ENCODE assay signal across 36 cellular contexts in the genomic region with DNA sequence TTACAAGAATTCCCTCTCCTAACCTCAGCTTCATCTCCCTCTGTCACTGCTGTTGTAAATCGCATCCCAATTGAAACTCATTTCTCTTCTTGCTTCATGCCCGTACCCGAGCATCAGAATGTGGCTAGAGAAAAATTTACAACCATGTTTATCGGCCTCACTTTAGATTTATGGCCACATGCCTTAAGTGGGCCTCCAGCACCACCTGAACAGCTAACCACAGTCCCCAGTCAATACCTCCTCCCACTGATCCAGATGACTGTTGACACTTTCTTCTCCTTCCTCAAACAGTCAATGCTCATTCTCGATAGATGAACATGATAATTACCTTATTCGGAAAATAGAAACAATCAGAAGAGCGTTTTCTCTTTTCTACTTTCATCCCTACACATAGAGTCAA.
"Had no signal": no experiment of that assay in that cellular context is flagged by ENCODE, and none has a peak within 500 bp of the region (broad histone marks: within the 10 kb centered on the region; RNA-seq: fewer than 3 reads in every experiment).

No MANE protein-coding gene starts in this region.

- H3K36me3 ChIP-seq: ascending aorta, cardiac muscle cell had no signal

- DNase-seq: activated B cell treated with CpG ODN at 0.5 μM for 24 hours; activated CD4-positive, alpha-beta memory T cell treated with anti-CD3 and anti-CD28 coated beads for 36 hours; activated CD4-positive, alpha-beta T cell treated with anti-CD3 and anti-CD28 coated beads for 4 hours; activated CD4-positive, alpha-beta T cell treated with anti-CD3 and anti-CD28 coated beads, Interleukin-2, amount 10 ng/mL, durations not matched to agents 24 days and 14 days; activated CD4-positive, alpha-beta T cell treated with anti-CD3 and anti-CD28 coated beads, Interleukin-2, amount 50 U/mL, for 1 hour; activated CD4-positive, alpha-beta T cell treated with anti-CD3 and anti-CD28 coated beads, Interleukin-2, amount 50 U/mL, for 4 hours; activated CD4-positive, CD25-positive, alpha-beta regulatory T cell treated with anti-CD3 and anti-CD28 coated beads, Interleukin-2, amount 50 U/mL, for 72 hours; activated CD8-positive, alpha-beta memory T cell treated with anti-CD3 and anti-CD28 coated beads, Interleukin-2, amount 50 U/mL, for 4 hours; activated CD8-positive, alpha-beta T cell treated with anti-CD3 and anti-CD28 coated beads for 36 hours; activated effector memory CD4-positive, alpha-beta T cell treated with Interleukin-2 at 50 U/mL for 16 hours; activated gamma-delta T cell; activated naive CD4-positive, alpha-beta T cell treated with anti-CD3 and anti-CD28 coated beads, Interleukin-2, amount 10 ng/mL, durations not matched to agents 7 days and 5 days; activated naive CD4-positive, alpha-beta T cell treated with Interleukin-2 at 50 U/mL for 16 hours; activated naive CD8-positive, alpha-beta T cell treated with anti-CD3 and anti-CD28 coated beads, Interleukin-2, amount 10 ng/mL, durations not matched to agents 7 days and 5 days; activated naive CD8-positive, alpha-beta T cell treated with anti-CD3 and anti-CD28 coated beads, Interleukin-2, amount 50 U/mL, for 24 hours; activated T-cell treated with anti-CD3 and anti-CD28 coated beads for 4 hours; activated T-cell treated with anti-CD3 and anti-CD28 coated beads, Interleukin-2, amount 50 U/mL, for 1 hour; activated T-cell treated with anti-CD3 and anti-CD28 coated beads, Interleukin-2, amount 50 U/mL, for 4 hours; amygdala; anterior cingulate cortex; caudate nucleus; cerebellar nuclear complex; T-helper 2 cell; T-helper 9 cell had no signal

- H3K27ac Mint-ChIP-seq: activated B cell treated with CpG ODN at 0.5 μM for 24 hours; activated CD4-positive, alpha-beta memory T cell treated with anti-CD3 and anti-CD28 coated beads for 36 hours; activated CD4-positive, alpha-beta T cell treated with anti-CD3 and anti-CD28 coated beads, Interleukin-2, amount 10 ng/mL, durations not matched to agents 24 days and 14 days; activated CD8-positive, alpha-beta T cell treated with anti-CD3 and anti-CD28 coated beads for 36 hours; activated naive CD4-positive, alpha-beta T cell treated with anti-CD3 and anti-CD28 coated beads, Interleukin-2, amount 10 ng/mL, durations not matched to agents 7 days and 5 days; activated naive CD4-positive, alpha-beta T cell treated with anti-CD3 and anti-CD28 coated beads, Interleukin-2, amount 50 U/mL, for 24 hours; activated naive CD8-positive, alpha-beta T cell; activated naive CD8-positive, alpha-beta T cell treated with anti-CD3 and anti-CD28 coated beads, Interleukin-2, amount 10 ng/mL, durations not matched to agents 7 days and 5 days; activated naive CD8-positive, alpha-beta T cell treated with anti-CD3 and anti-CD28 coated beads, Interleukin-2, amount 50 U/mL, for 24 hours; activated T-helper 2 cell treated with anti-CD3 and anti-CD28 coated beads, Interferon-gamma antibody, Interleukin-2, Interleukin-4, amounts not matched to agents 10 μg/mL and 5 μg/mL and 100 μg/mL, durations not matched to agents 14 hours and 24 hours and 36 hours; brain; T-helper 1 cell treated with Interleukin-12 subunit alpha and Interleukin-12 subunit beta and Interleukin-4 antibody, amounts not matched to agents 30 μg/mL and 1 μg/mL, for 36 hours; T-helper 2 cell treated with Interferon-gamma antibody and Interleukin-4, amounts not matched to agents 5 μg/mL and 100 μg/mL, for 36 hours had no signal

- FAIRE-seq: bronchial epithelial cell, TTC549 had no signal

- H3K4me1 ChIP-seq: ascending aorta had no signal

- H3K27ac ChIP-seq: ascending aorta, cardiac muscle cell, VCaP had no signal

- H3K9me3 Mint-ChIP-seq: activated B cell treated with CpG ODN at 0.5 μM for 24 hours; activated CD4-positive, alpha-beta memory T cell treated with anti-CD3 and anti-CD28 coated beads for 36 hours; activated CD8-positive, alpha-beta T cell treated with anti-CD3 and anti-CD28 coated beads for 36 hours; activated naive CD4-positive, alpha-beta T cell treated with anti-CD3 and anti-CD28 coated beads, Interleukin-2, amount 10 ng/mL, durations not matched to agents 7 days and 5 days; activated naive CD4-positive, alpha-beta T cell treated with anti-CD3 and anti-CD28 coated beads, Interleukin-2, amount 50 U/mL, for 24 hours; activated naive CD8-positive, alpha-beta T cell treated with anti-CD3 and anti-CD28 coated beads, Interleukin-2, amount 10 ng/mL, durations not matched to agents 7 days and 5 days; activated naive CD8-positive, alpha-beta T cell treated with anti-CD3 and anti-CD28 coated beads, Interleukin-2, amount 50 U/mL, for 24 hours; activated T-cell treated with anti-CD3 and anti-CD28 coated beads, Interleukin-2, amount 50 U/mL, for 4 hours; activated T-helper 2 cell treated with anti-CD3 and anti-CD28 coated beads, Interferon-gamma antibody, Interleukin-2, Interleukin-4, amounts not matched to agents 10 μg/mL and 5 μg/mL and 100 μg/mL, durations not matched to agents 14 hours and 24 hours and 36 hours; brain; central memory CD8-positive, alpha-beta T cell; T-helper 1 cell treated with Interleukin-12 subunit alpha and Interleukin-12 subunit beta and Interleukin-4 antibody, amounts not matched to agents 30 μg/mL and 1 μg/mL, for 36 hours; T-helper 2 cell treated with Interferon-gamma antibody and Interleukin-4, amounts not matched to agents 5 μg/mL and 100 μg/mL, for 36 hours had no signal

- H3K4me3 Mint-ChIP-seq: activated B cell treated with CpG ODN at 0.5 μM for 24 hours; activated CD4-positive, alpha-beta memory T cell treated with anti-CD3 and anti-CD28 coated beads for 36 hours; activated CD4-positive, alpha-beta T cell treated with anti-CD3 and anti-CD28 coated beads, Interleukin-2, amount 10 ng/mL, durations not matched to agents 24 days and 14 days; activated CD8-positive, alpha-beta T cell treated with anti-CD3 and anti-CD28 coated beads for 36 hours; activated naive CD4-positive, alpha-beta T cell treated with anti-CD3 and anti-CD28 coated beads, Interleukin-2, amount 10 ng/mL, durations not matched to agents 7 days and 5 days; activated naive CD4-positive, alpha-beta T cell treated with anti-CD3 and anti-CD28 coated beads, Interleukin-2, amount 50 U/mL, for 24 hours; activated naive CD8-positive, alpha-beta T cell; activated naive CD8-positive, alpha-beta T cell treated with anti-CD3 and anti-CD28 coated beads, Interleukin-2, amount 10 ng/mL, durations not matched to agents 7 days and 5 days; activated naive CD8-positive, alpha-beta T cell treated with anti-CD3 and anti-CD28 coated beads, Interleukin-2, amount 50 U/mL, for 24 hours; activated T-cell treated with anti-CD3 and anti-CD28 coated beads, Interleukin-2, amount 50 U/mL, for 4 hours; brain; central memory CD8-positive, alpha-beta T cell; T-helper 1 cell treated with Interleukin-12 subunit alpha and Interleukin-12 subunit beta and Interleukin-4 antibody, amounts not matched to agents 30 μg/mL and 1 μg/mL, for 36 hours; T-helper 2 cell treated with Interferon-gamma antibody and Interleukin-4, amounts not matched to agents 5 μg/mL and 100 μg/mL, for 36 hours had no signal

- ATAC-seq: activated CD8-positive, alpha-beta T cell treated with anti-CD3 and anti-CD28 coated beads for 36 hours; activated naive CD8-positive, alpha-beta T cell treated with anti-CD3 and anti-CD28 coated beads, Interleukin-2, amount 50 U/mL, for 24 hours; activated T-cell treated with anti-CD3 and anti-CD28 coated beads, Interleukin-2, amount 50 U/mL, for 4 hours had no signal

- H3K4me1 Mint-ChIP-seq: activated B cell treated with CpG ODN at 0.5 μM for 24 hours; activated CD4-positive, alpha-beta T cell treated with anti-CD3 and anti-CD28 coated beads, Interleukin-2, amount 10 ng/mL, durations not matched to agents 24 days and 14 days; activated naive CD4-positive, alpha-beta T cell treated with anti-CD3 and anti-CD28 coated beads, Interleukin-2, amount 10 ng/mL, durations not matched to agents 7 days and 5 days; activated naive CD4-positive, alpha-beta T cell treated with anti-CD3 and anti-CD28 coated beads, Interleukin-2, amount 50 U/mL, for 24 hours; activated naive CD8-positive, alpha-beta T cell treated with anti-CD3 and anti-CD28 coated beads, Interleukin-2, amount 10 ng/mL, durations not matched to agents 7 days and 5 days; activated naive CD8-positive, alpha-beta T cell treated with anti-CD3 and anti-CD28 coated beads, Interleukin-2, amount 50 U/mL, for 24 hours; brain; central memory CD8-positive, alpha-beta T cell had no signal

- H3K36me3 Mint-ChIP-seq: activated CD4-positive, alpha-beta memory T cell treated with anti-CD3 and anti-CD28 coated beads for 36 hours; activated naive CD4-positive, alpha-beta T cell treated with anti-CD3 and anti-CD28 coated beads, Interleukin-2, amount 10 ng/mL, durations not matched to agents 7 days and 5 days; activated naive CD4-positive, alpha-beta T cell treated with anti-CD3 and anti-CD28 coated beads, Interleukin-2, amount 50 U/mL, for 24 hours; activated naive CD8-positive, alpha-beta T cell; activated naive CD8-positive, alpha-beta T cell treated with anti-CD3 and anti-CD28 coated beads, Interleukin-2, amount 10 ng/mL, durations not matched to agents 7 days and 5 days; brain had no signal

- H3K27me3 Mint-ChIP-seq: activated CD4-positive, alpha-beta T cell treated with anti-CD3 and anti-CD28 coated beads, Interleukin-2, amount 10 ng/mL, durations not matched to agents 24 days and 14 days; activated CD8-positive, alpha-beta T cell treated with anti-CD3 and anti-CD28 coated beads for 36 hours; activated naive CD4-positive, alpha-beta T cell treated with anti-CD3 and anti-CD28 coated beads, Interleukin-2, amount 10 ng/mL, durations not matched to agents 7 days and 5 days; activated naive CD4-positive, alpha-beta T cell treated with anti-CD3 and anti-CD28 coated beads, Interleukin-2, amount 50 U/mL, for 24 hours; activated naive CD8-positive, alpha-beta T cell; activated naive CD8-positive, alpha-beta T cell treated with anti-CD3 and anti-CD28 coated beads, Interleukin-2, amount 10 ng/mL, durations not matched to agents 7 days and 5 days; activated naive CD8-positive, alpha-beta T cell treated with anti-CD3 and anti-CD28 coated beads, Interleukin-2, amount 50 U/mL, for 24 hours; brain; central memory CD8-positive, alpha-beta T cell had no signal

- H3K27me3 ChIP-seq: ascending aorta had no signal

- H3K4me3 ChIP-seq: ascending aorta, cardiac muscle cell had no signal
